Comparison of ENCODE assay signal across 1 cellular context in genomic region chr21:45108808-45109800, GRCh38.
TF ChIP-seq lines count a peak whose summit lies in the region.

No MANE protein-coding gene starts in this region.

TF ChIP-seq in SK-N-SH treated with all-trans-retinoic acid at 6 μM for 48 hours, 23 proteins besides CTCF, POLR2A, EP300 and RAD21 (continued from another document):
- TF ChIP-seq ZNF8 (CRISPR knock-in tag; IDR thresholded peaks at IDR 0.05) (no peak), TOX (CRISPR knock-in tag; IDR thresholded peaks at IDR 0.05; ENCODE audit: borderline replicate concordance) (no peak), ZFP30 (CRISPR knock-in tag; IDR thresholded peaks at IDR 0.05) (no peak), PPARA (CRISPR knock-in tag; IDR thresholded peaks at IDR 0.05; ENCODE audit: borderline replicate concordance) (no peak), SNAI2 (CRISPR knock-in tag; IDR thresholded peaks at IDR 0.05) (no peak), PATZ1 (CRISPR knock-in tag; IDR thresholded peaks at IDR 0.05; ENCODE audit: borderline replicate concordance) (no peak), CSRNP3 (CRISPR knock-in tag; IDR thresholded peaks at IDR 0.05) (no peak), ZNF565 (CRISPR knock-in tag; conservative IDR thresholded peaks at IDR 0.05; ENCODE audit: low read depth) (no peak)
